Comparison of ENCODE assay signal across 18 cellular contexts in the genomic region with DNA sequence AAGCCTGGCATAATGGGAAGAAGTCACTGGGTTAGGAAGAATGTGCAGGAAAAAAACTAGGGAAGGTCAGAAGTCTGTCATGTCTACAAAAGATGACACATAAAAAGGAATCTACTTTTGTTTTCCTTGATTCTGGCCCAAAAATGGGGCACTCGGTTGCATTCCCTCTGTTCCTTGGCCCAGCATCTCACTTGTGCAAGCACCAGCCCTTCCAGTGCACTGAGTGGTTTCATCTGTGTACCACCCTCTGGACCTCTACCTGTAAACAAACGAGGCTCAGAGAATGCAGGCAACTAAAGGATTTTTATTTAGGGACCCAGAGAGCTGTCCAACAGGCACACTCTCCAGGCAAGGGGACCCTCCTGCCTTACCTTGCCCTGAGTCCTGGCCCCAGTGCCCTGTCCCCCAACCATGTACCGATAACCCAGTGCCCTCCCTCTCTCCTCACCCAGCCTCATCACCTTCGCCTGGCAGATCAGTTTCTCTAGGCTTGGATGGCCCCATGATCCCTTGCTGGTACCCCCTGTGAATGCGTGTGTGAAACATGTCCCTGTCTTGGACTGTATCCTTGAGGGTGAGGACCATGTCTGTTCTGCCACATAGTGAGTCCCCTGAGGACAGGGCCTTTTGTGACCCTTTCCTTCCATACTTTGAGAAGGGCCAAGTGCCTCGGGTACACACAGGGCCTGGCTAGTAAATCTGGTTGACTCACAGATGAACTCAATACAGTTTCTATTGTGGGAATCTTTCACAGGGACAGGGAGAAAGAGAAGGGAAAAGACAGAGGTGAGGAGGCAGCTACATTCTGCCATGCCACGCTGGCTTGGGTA. TPM values are rescaled to one million over a fixed set of nuclear protein-coding genes. Genes with fewer than 3 reads are reported as not detected.
DNase-seq lines count a peak whose midpoint lies in the region; ATAC-seq and TF ChIP-seq lines count a peak whose summit lies in the region.
"Had no signal": no experiment of that assay in that cellular context is flagged by ENCODE, and none has a peak within 500 bp of the region (broad histone marks: within the 10 kb centered on the region; RNA-seq: fewer than 3 reads in every experiment).

No MANE protein-coding gene starts in this region.

- intact Hi-C loops in posterior cingulate gyrus (cut with DNase I): no loop called here

- no peak for TF ChIP-seq CTCF in type B pancreatic cell (conservative IDR thresholded peaks at IDR 0.05)

- no peak overlapping the region for H3K4me3 Mint-ChIP-seq in activated naive CD4-positive, alpha-beta T cell treated with anti-CD3 and anti-CD28 coated beads, Interleukin-2, amount 50 U/mL, for 24 hours
- H3K4me3 Mint-ChIP-seq in type B pancreatic cell: no peak overlapping the region
- H3K4me3 Mint-ChIP-seq: effector memory CD8-positive, alpha-beta T cell; H9 had no signal

- peaks cover 7% of the 10 kb centered on the region for H3K36me3 Mint-ChIP-seq in activated naive CD4-positive, alpha-beta T cell treated with anti-CD3 and anti-CD28 coated beads, Interleukin-2, amount 50 U/mL, for 24 hours
- no peaks in the 10 kb centered on the region for H3K36me3 Mint-ChIP-seq in activated naive CD4-positive, alpha-beta T cell treated with anti-CD3 and anti-CD28 coated beads, Interleukin-2, amount 50 U/mL, for 72 hours
- H3K36me3 Mint-ChIP-seq in type B pancreatic cell: peaks cover 8% of the 10 kb centered on the region

- H3K9me3 Mint-ChIP-seq in activated naive CD4-positive, alpha-beta T cell treated with anti-CD3 and anti-CD28 coated beads, Interleukin-2, amount 50 U/mL, for 24 hours: no peaks in the 10 kb centered on the region
- H3K9me3 Mint-ChIP-seq in activated naive CD4-positive, alpha-beta T cell treated with anti-CD3 and anti-CD28 coated beads, Interleukin-2, amount 50 U/mL, for 72 hours: no peaks in the 10 kb centered on the region
- no peaks in the 10 kb centered on the region for H3K9me3 Mint-ChIP-seq in type B pancreatic cell
- H3K9me3 Mint-ChIP-seq: effector memory CD8-positive, alpha-beta T cell; H9 had no signal

- H3K4me1 Mint-ChIP-seq in activated naive CD4-positive, alpha-beta T cell treated with anti-CD3 and anti-CD28 coated beads, Interleukin-2, amount 50 U/mL, for 24 hours: no peaks in the 10 kb centered on the region
- H3K4me1 Mint-ChIP-seq in type B pancreatic cell (ENCODE audit: unreplicated experiment): peaks cover 5% of the 10 kb centered on the region

- no peak for ATAC-seq in activated naive CD4-positive, alpha-beta T cell treated with anti-CD3 and anti-CD28 coated beads, Interleukin-2, amount 50 U/mL, for 72 hours
- peak; percentile 35 for ATAC-seq in SK-N-SH treated with all-trans-retinoic acid at 6 μM for 48 hours
- ATAC-seq: body of pancreas; effector memory CD8-positive, alpha-beta T cell had no signal

- DNase-seq in activated naive CD4-positive, alpha-beta T cell treated with anti-CD3 and anti-CD28 coated beads, Interleukin-2, amount 50 U/mL, for 72 hours (ENCODE audit: low spot score in 2 of 2): no peak
- DNase-seq in fibroblast of peridontal ligament (ENCODE audit: extremely low read depth) (peak; percentile 73), type B pancreatic cell (ENCODE audit: extremely low spot score, unreplicated experiment) (peak; percentile 36), posterior cingulate gyrus (no peak), NCI-H446 treated with DMSO at 0.1 percent for 48 hours (lab: John Stamatoyannopoulos, UW) (no peak)
- DNase-seq in stimulated activated CD4-positive, alpha-beta T cell treated with anti-CD3 and anti-CD28 coated beads, Interleukin-15, amount 100 ng/mL, for 24 hours: no peak
- DNase-seq: 8988T; activated CD4-positive, alpha-beta T cell treated with anti-CD3 and anti-CD28 coated beads for 4 hours; body of pancreas; effector memory CD8-positive, alpha-beta T cell; H9; head of caudate nucleus; NCI-H2029; NCI-H526; T-helper 2 cell had no signal

- peak overlapping the region; percentile 43 for H3K27ac Mint-ChIP-seq in activated naive CD4-positive, alpha-beta T cell treated with anti-CD3 and anti-CD28 coated beads, Interleukin-2, amount 50 U/mL, for 24 hours
- H3K27ac Mint-ChIP-seq in activated naive CD4-positive, alpha-beta T cell treated with anti-CD3 and anti-CD28 coated beads, Interleukin-2, amount 50 U/mL, for 72 hours: peak overlapping the region in 1 of 2 donors; percentile 48
- no peak overlapping the region for H3K27ac Mint-ChIP-seq in type B pancreatic cell

- H3K27me3 Mint-ChIP-seq in activated naive CD4-positive, alpha-beta T cell treated with anti-CD3 and anti-CD28 coated beads, Interleukin-2, amount 50 U/mL, for 24 hours: no peaks in the 10 kb centered on the region
- H3K27me3 Mint-ChIP-seq in type B pancreatic cell: no peaks in the 10 kb centered on the region
- H3K27me3 Mint-ChIP-seq: effector memory CD8-positive, alpha-beta T cell had no signal

TF ChIP-seq in SK-N-SH treated with all-trans-retinoic acid at 6 μM for 48 hours, 23 proteins besides CTCF, POLR2A, EP300 and RAD21 (continues in another document):
- no peak for TF ChIP-seq OSR1 (CRISPR knock-in tag; IDR thresholded peaks at IDR 0.05)
- TF ChIP-seq ZC3H10 (CRISPR knock-in tag; IDR thresholded peaks at IDR 0.05): no peak
- no peak for TF ChIP-seq ZFP3 (CRISPR knock-in tag; IDR thresholded peaks at IDR 0.05)
- no peak for TF ChIP-seq ZNF565 (CRISPR knock-in tag; conservative IDR thresholded peaks at IDR 0.05; ENCODE audit: low read depth)
- no peak for TF ChIP-seq SNAI2 (CRISPR knock-in tag; IDR thresholded peaks at IDR 0.05)
- TF ChIP-seq TCF4 (CRISPR knock-in tag; IDR thresholded peaks at IDR 0.05; ENCODE audit: borderline replicate concordance): no peak
- TF ChIP-seq, protein P1, sequence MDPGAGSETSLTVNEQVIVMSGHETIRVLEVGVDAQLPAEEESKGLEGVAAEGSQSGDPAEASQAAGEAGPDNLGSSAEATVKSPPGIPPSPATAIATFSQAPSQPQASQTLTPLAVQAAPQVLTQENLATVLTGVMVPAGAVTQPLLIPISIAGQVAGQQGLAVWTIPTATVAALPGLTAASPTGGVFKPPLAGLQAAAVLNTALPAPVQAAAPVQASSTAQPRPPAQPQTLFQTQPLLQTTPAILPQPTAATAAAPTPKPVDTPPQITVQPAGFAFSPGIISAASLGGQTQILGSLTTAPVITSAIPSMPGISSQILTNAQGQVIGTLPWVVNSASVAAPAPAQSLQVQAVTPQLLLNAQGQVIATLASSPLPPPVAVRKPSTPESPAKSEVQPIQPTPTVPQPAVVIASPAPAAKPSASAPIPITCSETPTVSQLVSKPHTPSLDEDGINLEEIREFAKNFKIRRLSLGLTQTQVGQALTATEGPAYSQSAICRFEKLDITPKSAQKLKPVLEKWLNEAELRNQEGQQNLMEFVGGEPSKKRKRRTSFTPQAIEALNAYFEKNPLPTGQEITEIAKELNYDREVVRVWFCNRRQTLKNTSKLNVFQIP (CRISPR knock-in tag; IDR thresholded peaks at IDR 0.05; ENCODE audit: borderline replicate concordance, low read depth): no peak
- TF ChIP-seq BACH2 (CRISPR knock-in tag; IDR thresholded peaks at IDR 0.05; ENCODE audit: borderline replicate concordance): no peak
- TF ChIP-seq PPARA (CRISPR knock-in tag; IDR thresholded peaks at IDR 0.05; ENCODE audit: borderline replicate concordance): no peak
- TF ChIP-seq TOX (CRISPR knock-in tag; IDR thresholded peaks at IDR 0.05; ENCODE audit: borderline replicate concordance): no peak
- TF ChIP-seq ARNTL (CRISPR knock-in tag; IDR thresholded peaks at IDR 0.05; ENCODE audit: borderline replicate concordance, low read depth): no peak
- no peak for TF ChIP-seq TSHZ2 (CRISPR knock-in tag; IDR thresholded peaks at IDR 0.05)
- TF ChIP-seq PATZ1 (CRISPR knock-in tag; IDR thresholded peaks at IDR 0.05; ENCODE audit: borderline replicate concordance): no peak
- TF ChIP-seq ISL1 (CRISPR knock-in tag; IDR thresholded peaks at IDR 0.05): no peak

RNA-seq across cellular contexts. Expression of gene NXPH3, which starts 13.3 kb away (rescaled TPM):
- total RNA-seq in activated naive CD4-positive, alpha-beta T cell treated with anti-CD3 and anti-CD28 coated beads, Interleukin-2, amount 50 U/mL, for 72 hours: under 1 TPM; 0.14 to 0.23 TPM
- total RNA-seq in type B pancreatic cell (ENCODE audit: low replicate concordance): 0.45 and 0.46 TPM in 2 replicates
- total RNA-seq: myocyte had no signal

Comparison
In these comparisons a context has a peak if more than half of its experiments do, and no peak if none do; other contexts are left out.
1. DNase-seq: peak in fibroblast of peridontal ligament (single experiment) and type B pancreatic cell (single experiment); none in activated naive CD4-positive, alpha-beta T cell treated with anti-CD3 and anti-CD28 coated beads, Interleukin-2, amount 50 U/mL, for 72 hours (0 of 2), stimulated activated CD4-positive, alpha-beta T cell treated with anti-CD3 and anti-CD28 coated beads, Interleukin-15, amount 100 ng/mL, for 24 hours (single experiment), posterior cingulate gyrus (0 of 10) and NCI-H446 treated with DMSO at 0.1 percent for 48 hours (single experiment).